ENCODE assay signal across 3 cellular contexts in genomic region chr5:90746119-90746518, GRCh38.
"Had no signal": no experiment of that assay in that cellular context is flagged by ENCODE, and none has a peak within 500 bp of the region (broad histone marks: within the 10 kb centered on the region; RNA-seq: fewer than 3 reads in every experiment).

No MANE protein-coding gene starts in this region.

- DNase-seq: GDM1, GF-D8 had no signal

- ATAC-seq: GM12878 had no signal

- H3K4me3 ChIP-seq: GM12878 had no signal
